8 cellular contexts compared by ENCODE assay signal in genomic region chr17:3963214-3964201, GRCh38. TPM values are rescaled to one million over a fixed set of nuclear protein-coding genes. Genes with fewer than 3 reads are reported as not detected.
DNase-seq lines count a peak whose midpoint lies in the region; ATAC-seq and TF ChIP-seq lines count a peak whose summit lies in the region.

No MANE protein-coding gene starts in this region.

- peaks cover 28% of the 10 kb centered on the region for H3K36me3 ChIP-seq in DND-41 (ENCODE audit: insufficient read depth, low read length)
- H3K36me3 ChIP-seq in GM23338 (ENCODE audit: insufficient read depth), result no peaks in the 10 kb centered on the region
- peaks cover 14% of the 10 kb centered on the region; the same call in 1 of the 2 replicates for H3K36me3 ChIP-seq in OCI-LY1 (ENCODE audit: insufficient read depth, low read length)

- H3K9me2 ChIP-seq in GM23338 (ENCODE audit: insufficient read depth) (no peaks in the 10 kb centered on the region), OCI-LY1 (ENCODE audit: low read depth, low read length) (no peaks in the 10 kb centered on the region)

- intact Hi-C loops in posterior cingulate gyrus (cut with DNase I), result no loop called here

- H3K4me3 ChIP-seq in DND-41 (ENCODE audit: low read depth in 1 of 2, low read length in 2 of 2) (peak overlapping the region; percentile 66 to 90), GM23338 (peak overlapping the region; percentile 62), OCI-LY1 (ENCODE audit: low read depth, low read length, poor library complexity, severe bottlenecking) (peak overlapping the region; percentile 78)

- H3K9me3 ChIP-seq in DND-41 (ENCODE audit: insufficient read depth, low read length, severe bottlenecking), result no peaks in the 10 kb centered on the region
- H3K9me3 ChIP-seq in OCI-LY1 (ENCODE audit: low read length), result no peaks in the 10 kb centered on the region

- DNase-seq in DND-41, result peak; percentile 97
- peak; percentile 69 for DNase-seq in GM23338 (ENCODE audit: low spot score)
- peak; percentile 87 for DNase-seq in activated effector memory CD4-positive, alpha-beta T cell treated with anti-CD3 and anti-CD28 coated beads, Interleukin-2, amount 50 U/mL, for 16 hours
- peak; percentile 17 for DNase-seq in medulla oblongata (ENCODE audit: extremely low spot score)
- peak; percentile 65 to 86 (median 77) for DNase-seq in stimulated activated naive CD4-positive, alpha-beta T cell (lab: John Stamatoyannopoulos, UW)
- DNase-seq in posterior cingulate gyrus, result no peak
- no peak for DNase-seq in NCI-H2227 (lab: John Stamatoyannopoulos, UW; ENCODE audit: unreplicated experiment)

- H3K4me1 ChIP-seq in DND-41 (ENCODE audit: insufficient read depth, low read length) (peaks cover 55% of the 10 kb centered on the region), GM23338 (ENCODE audit: insufficient read depth) (peaks cover 31% of the 10 kb centered on the region), OCI-LY1 (ENCODE audit: insufficient read depth, low read length, severe bottlenecking) (peaks cover 63% of the 10 kb centered on the region)

- ATAC-seq in DND-41 (ENCODE audit: insufficient read depth, low read depth) (peak; percentile 53), GM23338 (peak; percentile 30)

- H2AFZ ChIP-seq in DND-41 (ENCODE audit: low read depth, low read length) (peak overlapping the region; percentile 51), GM23338 (no peak overlapping the region), OCI-LY1 (ENCODE audit: low read length) (no peak overlapping the region)

- H3K27me3 ChIP-seq in DND-41 (ENCODE audit: insufficient read depth, low read length, poor library complexity), result no peaks in the 10 kb centered on the region
- peaks cover 14% of the 10 kb centered on the region for H3K27me3 ChIP-seq in GM23338 (ENCODE audit: insufficient read depth)
- no peaks in the 10 kb centered on the region for H3K27me3 ChIP-seq in OCI-LY1 (ENCODE audit: insufficient read depth, low read length)

- H3K4me2 ChIP-seq in DND-41 (ENCODE audit: insufficient read depth, low read length), result peak overlapping the region; percentile 91
- peak overlapping the region; percentile 90 for H3K4me2 ChIP-seq in GM23338
- H3K4me2 ChIP-seq in OCI-LY1 (ENCODE audit: low read length), result peak overlapping the region; percentile 95

- peak overlapping the region; percentile 66 for H3K4me3 Mint-ChIP-seq in GM23338

- H3K9ac ChIP-seq in DND-41 (ENCODE audit: low read depth, low read length), result peak overlapping the region; percentile 83
- H3K9ac ChIP-seq in OCI-LY1 (ENCODE audit: low read length), result peak overlapping the region; percentile 76

- H3K27ac ChIP-seq in DND-41 (ENCODE audit: low read length), result peak overlapping the region; percentile 99
- no peak overlapping the region for H3K27ac ChIP-seq in GM23338 (ENCODE audit: low read depth)
- H3K27ac ChIP-seq in OCI-LY1 (ENCODE audit: low read depth, low read length, poor library complexity, severe bottlenecking), result peak overlapping the region; percentile 98

- no peaks in the 10 kb centered on the region for H3K36me3 Mint-ChIP-seq in GM23338 (ENCODE audit: low read depth)

- H3K27me3 Mint-ChIP-seq in GM23338 (ENCODE audit: insufficient read depth, low read depth, poor library complexity), result peaks cover 39% of the 10 kb centered on the region

- H3K4me1 Mint-ChIP-seq in GM23338, result peaks cover 41% of the 10 kb centered on the region

- H3K27ac Mint-ChIP-seq in GM23338, result no peak overlapping the region

- TF ChIP-seq CTCF in DND-41 (IDR thresholded peaks at IDR 0.05; ENCODE audit: borderline replicate concordance, extremely low read depth, low read length, poor library complexity, severe bottlenecking), result peak; percentile 5
- TF ChIP-seq CTCF in GM23338 (conservative IDR thresholded peaks at IDR 0.05; ENCODE audit: low read depth in 2 of 2), result no peak
- TF ChIP-seq CTCF in OCI-LY1 (IDR thresholded peaks at IDR 0.05; ENCODE audit: low read length), result no peak

- H4K20me1 ChIP-seq in DND-41 (ENCODE audit: insufficient read depth, low read length) (peaks cover 35% of the 10 kb centered on the region), GM23338 (replicated peaks; ENCODE audit: insufficient read depth) (no peaks in the 10 kb centered on the region; the same call in none of the 2 replicates), OCI-LY1 (ENCODE audit: insufficient read depth, low read length) (no peaks in the 10 kb centered on the region)

- peaks cover 12% of the 10 kb centered on the region; the same call in 1 of the 2 replicates for H3F3A ChIP-seq in GM23338 (replicated peaks; ENCODE audit: low read depth)
- 0 out of 2 replicates have a peak, but pooled peaks cover 3% of the 10 kb centered on the region for H3F3A ChIP-seq in OCI-LY1 (ENCODE audit: insufficient read depth, low read length)

- H3K79me2 ChIP-seq in DND-41 (ENCODE audit: insufficient read depth, low read length), result peaks cover 54% of the 10 kb centered on the region
- peaks cover 5% of the 10 kb centered on the region; the same call in 1 of the 2 replicates for H3K79me2 ChIP-seq in GM23338 (replicated peaks; ENCODE audit: insufficient read depth)
- peaks cover 36% of the 10 kb centered on the region for H3K79me2 ChIP-seq in OCI-LY1 (ENCODE audit: insufficient read depth, low read length)

- no peaks in the 10 kb centered on the region for H3K9me3 Mint-ChIP-seq in GM23338

TF ChIP-seq in GM23338, 12 proteins besides CTCF, POLR2A, EP300 and RAD21:
- TF ChIP-seq ETS1 (IDR thresholded peaks at IDR 0.05) (no peak), STAT1 (IDR thresholded peaks at IDR 0.05; ENCODE audit: unreplicated experiment) (no peak), EZH2phosphoT487 (IDR thresholded peaks at IDR 0.05; ENCODE audit: unreplicated experiment) (no peak), REST (IDR thresholded peaks at IDR 0.05; ENCODE audit: unreplicated experiment) (no peak), CREB1 (CRISPR knock-in tag; IDR thresholded peaks at IDR 0.05; ENCODE audit: low read depth) (no peak), NANOG (IDR thresholded peaks at IDR 0.05; ENCODE audit: borderline replicate concordance) (no peak), POLR2AphosphoS5 (IDR thresholded peaks at IDR 0.05; ENCODE audit: low read depth) (no peak), ZNF331 (CRISPR knock-in tag; IDR thresholded peaks at IDR 0.05; ENCODE audit: low read depth) (no peak), ZNF114 (CRISPR knock-in tag; IDR thresholded peaks at IDR 0.05) (no peak)

RNA-seq across cellular contexts. Expression of gene ATP2A3, which starts 0.7 kb away (rescaled TPM):
- total RNA-seq in GM23338 (2014; rRNA removed; shearing (Covaris generic)), result 32.6 and 35.2 TPM in 2 replicates
- 8.2 and 9.6 TPM in 2 replicates for polyA plus RNA-seq in GM23338 (2016; fragmentation: Nextera tagmentation; extraction: Ambion mirVana)

RNA-seq across cellular contexts. Expression of gene P2RX1, which starts 47.2 kb away (rescaled TPM):
- 0.19 and 2.2 TPM in 2 replicates for total RNA-seq in GM23338 (2014; rRNA removed; shearing (Covaris generic))
- 0.17 and 0.31 TPM in 2 replicates for polyA plus RNA-seq in GM23338 (2016; fragmentation: Nextera tagmentation; extraction: Ambion mirVana)

Comparison
In these comparisons a context has a peak if more than half of its experiments do, and no peak if none do; other contexts are left out.
1. DNase-seq: peak in DND-41 (single experiment), GM23338 (single experiment), activated effector memory CD4-positive, alpha-beta T cell treated with anti-CD3 and anti-CD28 coated beads, Interleukin-2, amount 50 U/mL, for 16 hours (single experiment), medulla oblongata (single experiment) and stimulated activated naive CD4-positive, alpha-beta T cell (6 of 6); none in posterior cingulate gyrus (0 of 10) and NCI-H2227 (single experiment).
2. Peak in every context shown above with its lines, with median percentiles within 50 percentile points of each other: H3K4me2 ChIP-seq and H3K4me3 ChIP-seq.